In the genomic region with DNA sequence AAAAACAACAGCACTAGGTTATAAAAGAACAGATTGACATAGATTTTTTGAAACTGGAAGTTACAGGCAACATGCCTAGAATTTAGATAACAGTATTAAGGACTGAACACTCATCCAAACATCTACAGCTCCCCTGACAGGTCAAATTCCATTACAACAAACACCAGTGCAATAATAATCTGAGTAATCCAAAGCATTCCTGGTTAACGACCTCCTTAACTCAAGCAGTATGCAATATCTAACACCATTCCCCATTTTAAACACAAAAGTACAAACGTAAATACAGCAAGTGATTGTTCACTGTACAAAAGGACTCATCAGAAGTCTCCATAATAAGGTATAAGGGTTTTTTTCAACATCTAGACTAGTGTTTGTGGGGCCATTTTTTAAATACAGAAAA, we compare ENCODE assay signal across 12 cellular contexts. TPM values are rescaled to one million over a fixed set of nuclear protein-coding genes. Genes with fewer than 3 reads are reported as not detected.
DNase-seq lines count a peak whose midpoint lies in the region; ATAC-seq and TF ChIP-seq lines count a peak whose summit lies in the region.
"Had no signal": no experiment of that assay in that cellular context is flagged by ENCODE, and none has a peak within 500 bp of the region (broad histone marks: within the 10 kb centered on the region; RNA-seq: fewer than 3 reads in every experiment).

No MANE protein-coding gene starts in this region.

- TF ChIP-seq CTCF in HCT116 (IDR thresholded peaks at IDR 0.05 in 2 of 3, conservative IDR thresholded peaks at IDR 0.05 in 1 of 3; ENCODE audit: borderline replicate concordance in 1 of 3, insufficient read depth in 1 of 3, low read depth in 2 of 3, low read length in 2 of 3) (no peak), cardiac fibroblast (IDR thresholded peaks at IDR 0.05; ENCODE audit: low read depth, low read length) (no peak)

- in situ Hi-C loops in ACHN (cut with HindIII; ENCODE audit: low pct_ligation_motif_present, low pct_unique_long_range_greater_than_20kb, low sequenced_read_pairs): no loop called here

- RAD21 ChIA-PET in HCT116 (lab: Charles Lee; ENCODE audit: low non-redundant PET in 1 of 2, low total read pairs in 2 of 2, uncharacterized antibody in 2 of 2, unreplicated experiment in 2 of 2): no interaction called here

- no peaks in the 10 kb centered on the region for H3K36me3 ChIP-seq in HCT116 (ENCODE audit: control insufficient read depth in 1 of 2, insufficient read depth in 2 of 2, low read length in 2 of 2)
- H3K36me3 ChIP-seq: ovary, upper lobe of left lung had no signal

- peak overlapping the region; percentile 52 for H3K9ac ChIP-seq in HCT116 (ENCODE audit: low read length)

- no peak for TF ChIP-seq POLR2A in HCT116 (IDR thresholded peaks at IDR 0.05; ENCODE audit: borderline replicate concordance, extremely low read depth, insufficient read depth, insufficient read length)

- peak overlapping the region in 1 of 2 experiments; percentile 37; a peak in 2 of 4 replicates for H3K4me3 ChIP-seq in HCT116 (replicated peaks in 1 of 2; ENCODE audit: low read depth in 1 of 2, low read length in 2 of 2)
- no peak overlapping the region for H3K4me3 ChIP-seq in cardiac fibroblast (replicated peaks in 1 of 2; ENCODE audit: low read depth in 2 of 2, low read length in 2 of 2)
- H3K4me3 ChIP-seq: upper lobe of left lung had no signal

- H3K27me3 ChIP-seq in HCT116 (ENCODE audit: insufficient read depth, low read length): no peaks in the 10 kb centered on the region
- H3K27me3 ChIP-seq: ovary, upper lobe of left lung had no signal

- no peak overlapping the region for H2AFZ ChIP-seq in HCT116 (ENCODE audit: low read depth, low read length, poor library complexity, severe bottlenecking)

- CTCF ChIA-PET in HCT116 (lab: Charles Lee): no interaction called here

- no peaks in the 10 kb centered on the region for H3K9me3 ChIP-seq in HCT116 (ENCODE audit: control insufficient read depth in 1 of 2, insufficient read depth in 1 of 2, low read depth in 1 of 2, low read length in 2 of 2)
- H3K9me3 ChIP-seq: ovary, upper lobe of left lung had no signal

- TF ChIP-seq RAD21 in HCT116 (IDR thresholded peaks at IDR 0.05; ENCODE audit: low read depth): peak; percentile 28; the same call in 1 of the 2 replicates

- peak overlapping the region; percentile 87; the same call in 1 of the 2 replicates for H3K27ac ChIP-seq in HCT116 (ENCODE audit: low read depth, low read length)
- H3K27ac ChIP-seq: C4-2B, upper lobe of left lung had no signal

- POLR2A ChIA-PET in HCT116 (lab: Charles Lee): interaction anchor here (1.3 to 1.8 kb wide), 2 partner anchors 9 to 31 kb away, joined by 3 to 4 read pairs; a partner anchor contains a TSS

- peak overlapping the region; percentile 76 for H3K4me2 ChIP-seq in HCT116 (ENCODE audit: low read length)

- H3K4me1 ChIP-seq in HCT116 (ENCODE audit: control insufficient read depth in 1 of 2, insufficient read depth in 2 of 2, low read length in 2 of 2): peaks cover 80 to 100% of the 10 kb centered on the region in 2 experiments

- intact Hi-C loops in HCT116 (cut with micrococcal nuclease): loop anchor here (2.0 to 10.0 kb wide), 3 partner anchors 27 to 163 kb away; no protein-coding TSS in a partner anchor
- intact Hi-C loops in left ventricle myocardium superior (cut with micrococcal nuclease): no loop called here

- H3K9me2 ChIP-seq in HCT116 (ENCODE audit: insufficient read depth): no peaks in the 10 kb centered on the region

- peaks cover 96% of the 10 kb centered on the region for H3K79me2 ChIP-seq in HCT116 (ENCODE audit: insufficient read depth, low read length)

- no peaks in the 10 kb centered on the region for H4K20me1 ChIP-seq in HCT116 (ENCODE audit: insufficient read depth)

- ATAC-seq in HCT116 (no peak), left ventricle myocardium superior (peak; percentile 78), GM18867 (IDR thresholded peaks at IDR 0.05; ENCODE audit: unreplicated experiment) (no peak)

- peak; percentile 40 for DNase-seq in A172 (ENCODE audit: low spot score)
- peak; percentile 31 for DNase-seq in HCT116 (ENCODE audit: low read depth, low spot score)
- DNase-seq in cardiac fibroblast (ENCODE audit: low read depth in 2 of 2): peak; percentile 77 to 83
- DNase-seq in left ventricle myocardium superior: no peak
- DNase-seq in ACHN: no peak
- no peak for DNase-seq in LoVo (ENCODE audit: low spot score)
- DNase-seq in activated effector memory CD4-positive, alpha-beta T cell treated with anti-CD3 and anti-CD28 coated beads, Interleukin-2, amount 50 U/mL, for 16 hours: no peak
- DNase-seq: NCI-H2107, ovary, upper lobe of left lung had no signal

- no TSS peak for BruUV-seq in HCT116 (replicated peaks; lab: Mats Ljungman, UMichigan)

TF ChIP-seq in HCT116, 20 proteins besides CTCF, POLR2A, EP300 and RAD21:
- no peak for TF ChIP-seq ZFX (IDR thresholded peaks at IDR 0.05)
- TF ChIP-seq, protein P1, sequence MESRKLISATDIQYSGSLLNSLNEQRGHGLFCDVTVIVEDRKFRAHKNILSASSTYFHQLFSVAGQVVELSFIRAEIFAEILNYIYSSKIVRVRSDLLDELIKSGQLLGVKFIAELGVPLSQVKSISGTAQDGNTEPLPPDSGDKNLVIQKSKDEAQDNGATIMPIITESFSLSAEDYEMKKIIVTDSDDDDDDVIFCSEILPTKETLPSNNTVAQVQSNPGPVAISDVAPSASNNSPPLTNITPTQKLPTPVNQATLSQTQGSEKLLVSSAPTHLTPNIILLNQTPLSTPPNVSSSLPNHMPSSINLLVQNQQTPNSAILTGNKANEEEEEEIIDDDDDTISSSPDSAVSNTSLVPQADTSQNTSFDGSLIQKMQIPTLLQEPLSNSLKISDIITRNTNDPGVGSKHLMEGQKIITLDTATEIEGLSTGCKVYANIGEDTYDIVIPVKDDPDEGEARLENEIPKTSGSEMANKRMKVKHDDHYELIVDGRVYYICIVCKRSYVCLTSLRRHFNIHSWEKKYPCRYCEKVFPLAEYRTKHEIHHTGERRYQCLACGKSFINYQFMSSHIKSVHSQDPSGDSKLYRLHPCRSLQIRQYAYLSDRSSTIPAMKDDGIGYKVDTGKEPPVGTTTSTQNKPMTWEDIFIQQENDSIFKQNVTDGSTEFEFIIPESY (IDR thresholded peaks at IDR 0.05; ENCODE audit: extremely low read depth, insufficient replicate concordance, low read length): no peak
- peak; percentile 11; the same call in 1 of the 2 replicates for TF ChIP-seq SRF (IDR thresholded peaks at IDR 0.05; ENCODE audit: low read depth)

RNA-seq across cellular contexts. Expression of a gene that starts 30.5 kb away (rescaled TPM):
- 8.8 and 18.4 TPM in 2 replicates for total RNA-seq in A172 (2014; rRNA removed; shearing (Covaris generic))
- total RNA-seq in HCT116 (2021; ENCODE audit: unreplicated experiment) (56.8 TPM), left ventricle myocardium superior (3.7 TPM)
- 26.5 and 37.8 TPM in 2 replicates for polyA plus RNA-seq in HCT116 (2012)

Comparison
In these comparisons a context has a peak if more than half of its experiments do, and no peak if none do; other contexts are left out.
1. DNase-seq: peak in A172 (single experiment), HCT116 (single experiment) and cardiac fibroblast (2 of 2); none in left ventricle myocardium superior (single experiment), ACHN (single experiment), LoVo (single experiment) and activated effector memory CD4-positive, alpha-beta T cell treated with anti-CD3 and anti-CD28 coated beads, Interleukin-2, amount 50 U/mL, for 16 hours (single experiment).